Comparison of ENCODE assay signal across 19 cellular contexts in genomic region chr4:153507679-153508073, GRCh38. TPM values are rescaled to one million over a fixed set of nuclear protein-coding genes. Genes with fewer than 3 reads are reported as not detected.
DNase-seq lines count a peak whose midpoint lies in the region; ATAC-seq and TF ChIP-seq lines count a peak whose summit lies in the region.
"Had no signal": no experiment of that assay in that cellular context is flagged by ENCODE, and none has a peak within 500 bp of the region (broad histone marks: within the 10 kb centered on the region; RNA-seq: fewer than 3 reads in every experiment).

No MANE protein-coding gene starts in this region.

- no peaks in the 10 kb centered on the region for H3K9me2 ChIP-seq in OCI-LY7 (ENCODE audit: insufficient read depth, low read length)

- no peak overlapping the region for H3K27ac ChIP-seq in OCI-LY7 (ENCODE audit: low read depth, low read length, poor library complexity, severe bottlenecking)
- H3K27ac ChIP-seq in epithelial cell of prostate, result no peak overlapping the region
- H3K27ac ChIP-seq: WERI-Rb-1 had no signal

- H3K27me3 Mint-ChIP-seq in activated T-cell treated with anti-CD3 and anti-CD28 coated beads, Interleukin-2, amount 50 U/mL, for 72 hours (ENCODE audit: low read depth), result no peaks in the 10 kb centered on the region
- no peaks in the 10 kb centered on the region for H3K27me3 Mint-ChIP-seq in stimulated activated naive B cell treated with anti-CD40 and anti-IgM and Interleukin-4, amounts not matched to agents 10 μg/mL and 1 μg/mL and 100 μg/mL, for 72 hours
- H3K27me3 Mint-ChIP-seq in T-helper 2 cell treated with Interferon-gamma antibody and Interleukin-4, amounts not matched to agents 5 μg/mL and 100 μg/mL, for 36 hours (ENCODE audit: low read depth), result no peaks in the 10 kb centered on the region

- POLR2A ChIA-PET in OCI-LY7 (lab: Charles Lee), result no interaction called here

- intact Hi-C loops in OCI-LY7 (cut with micrococcal nuclease; ENCODE audit: unreplicated experiment), result no loop called here

- no peak overlapping the region for H3K4me3 Mint-ChIP-seq in activated T-cell treated with anti-CD3 and anti-CD28 coated beads, Interleukin-2, amount 50 U/mL, for 72 hours
- no peak overlapping the region for H3K4me3 Mint-ChIP-seq in stimulated activated naive B cell treated with anti-CD40 and anti-IgM and Interleukin-4, amounts not matched to agents 10 μg/mL and 1 μg/mL and 100 μg/mL, for 72 hours
- no peak overlapping the region for H3K4me3 Mint-ChIP-seq in T-helper 2 cell treated with Interferon-gamma antibody and Interleukin-4, amounts not matched to agents 5 μg/mL and 100 μg/mL, for 36 hours

- DNase-seq in activated T-cell treated with anti-CD3 and anti-CD28 coated beads, Interleukin-2, amount 50 U/mL, for 72 hours, result no peak
- no peak for DNase-seq in activated T-cell treated with anti-CD3 and anti-CD28 coated beads, Interleukin-2, amount 50 U/mL, for 48 hours
- DNase-seq in OCI-LY7 (ENCODE audit: low spot score), result no peak
- DNase-seq in epithelial cell of prostate (ENCODE audit: low read depth, low spot score), result peak; percentile 45
- DNase-seq in stimulated activated naive B cell treated with anti-CD40 and anti-IgM and Interleukin-4, amounts not matched to agents 10 μg/mL and 1 μg/mL and 100 μg/mL, for 72 hours, result no peak
- no peak for DNase-seq in T-helper 2 cell treated with Interferon-gamma antibody and Interleukin-4, amounts not matched to agents 5 μg/mL and 100 μg/mL, for 36 hours (ENCODE audit: low spot score)
- DNase-seq: activated CD8-positive, alpha-beta memory T cell treated with anti-CD3 and anti-CD28 coated beads, Interleukin-2, amount 50 U/mL, for 4 hours; COR-L47; cortex of kidney; GF-D8; Karpas-422; NCI-H1436 treated with DMSO at 0.1 percent for 48 hours; NCI-H446 treated with DMSO at 0.1 percent for 48 hours; posterior cingulate gyrus; substantia nigra; WERI-Rb-1 had no signal

- peaks cover 99% of the 10 kb centered on the region for H3K79me2 ChIP-seq in OCI-LY7 (ENCODE audit: insufficient read depth, low read depth, low read length)

- CTCF ChIA-PET in OCI-LY7 (lab: Charles Lee; ENCODE audit: unreplicated experiment), result no interaction called here

- peaks cover 95% of the 10 kb centered on the region for H3K36me3 ChIP-seq in OCI-LY7 (ENCODE audit: insufficient read depth, low read length)
- H3K36me3 ChIP-seq: WERI-Rb-1 had no signal

- peak overlapping the region; percentile 40 for H3K27ac Mint-ChIP-seq in activated T-cell treated with anti-CD3 and anti-CD28 coated beads, Interleukin-2, amount 50 U/mL, for 72 hours
- H3K27ac Mint-ChIP-seq in stimulated activated naive B cell treated with anti-CD40 and anti-IgM and Interleukin-4, amounts not matched to agents 10 μg/mL and 1 μg/mL and 100 μg/mL, for 72 hours, result peak overlapping the region; percentile 0
- no peak overlapping the region for H3K27ac Mint-ChIP-seq in T-helper 2 cell treated with Interferon-gamma antibody and Interleukin-4, amounts not matched to agents 5 μg/mL and 100 μg/mL, for 36 hours

- peaks cover 14 to 32% of the 10 kb centered on the region in 2 donors for H3K36me3 Mint-ChIP-seq in activated T-cell treated with anti-CD3 and anti-CD28 coated beads, Interleukin-2, amount 50 U/mL, for 72 hours (ENCODE audit: insufficient read depth in 2 of 2)
- H3K36me3 Mint-ChIP-seq in stimulated activated naive B cell treated with anti-CD40 and anti-IgM and Interleukin-4, amounts not matched to agents 10 μg/mL and 1 μg/mL and 100 μg/mL, for 72 hours, result peaks cover 24 to 63% of the 10 kb centered on the region in 2 donors
- peaks cover 61% of the 10 kb centered on the region for H3K36me3 Mint-ChIP-seq in T-helper 2 cell treated with Interferon-gamma antibody and Interleukin-4, amounts not matched to agents 5 μg/mL and 100 μg/mL, for 36 hours (ENCODE audit: low read depth)

- TSS peak; percentile 1 for BruUV-seq in OCI-LY7 (replicated peaks; lab: Mats Ljungman, UMichigan)

- peaks cover 48% of the 10 kb centered on the region for H4K20me1 ChIP-seq in OCI-LY7 (ENCODE audit: insufficient read depth, low read length)

- peaks cover 4% of the 10 kb centered on the region for H3K4me1 ChIP-seq in OCI-LY7 (ENCODE audit: insufficient read depth, low read length, poor library complexity, severe bottlenecking)

- H3K4me1 Mint-ChIP-seq in activated T-cell treated with anti-CD3 and anti-CD28 coated beads, Interleukin-2, amount 50 U/mL, for 72 hours (ENCODE audit: low read depth), result peaks cover 80% of the 10 kb centered on the region
- peaks cover 37 to 81% of the 10 kb centered on the region in 2 donors for H3K4me1 Mint-ChIP-seq in stimulated activated naive B cell treated with anti-CD40 and anti-IgM and Interleukin-4, amounts not matched to agents 10 μg/mL and 1 μg/mL and 100 μg/mL, for 72 hours
- H3K4me1 Mint-ChIP-seq in T-helper 2 cell treated with Interferon-gamma antibody and Interleukin-4, amounts not matched to agents 5 μg/mL and 100 μg/mL, for 36 hours (ENCODE audit: low read depth), result peaks cover 30% of the 10 kb centered on the region

- H2AFZ ChIP-seq in OCI-LY7 (ENCODE audit: low read length), result no peak overlapping the region

- H3K4me2 ChIP-seq in OCI-LY7 (ENCODE audit: low read length), result no peak overlapping the region

- ATAC-seq in activated T-cell treated with anti-CD3 and anti-CD28 coated beads, Interleukin-2, amount 50 U/mL, for 72 hours (replicated peaks in 1 of 2), result no peak
- ATAC-seq in stimulated activated naive B cell treated with anti-CD40 and anti-IgM and Interleukin-4, amounts not matched to agents 10 μg/mL and 1 μg/mL and 100 μg/mL, for 72 hours (replicated peaks), result no peak
- ATAC-seq in GM21737 (IDR thresholded peaks at IDR 0.05; ENCODE audit: unreplicated experiment) (no peak), HG03025 (IDR thresholded peaks at IDR 0.05; ENCODE audit: low FRiP score, unreplicated experiment) (no peak)
- ATAC-seq: Panc1 had no signal

- no peak for TF ChIP-seq CTCF in OCI-LY7 (conservative IDR thresholded peaks at IDR 0.05; ENCODE audit: low read length)

- H3K9me3 Mint-ChIP-seq in activated T-cell treated with anti-CD3 and anti-CD28 coated beads, Interleukin-2, amount 50 U/mL, for 72 hours, result peaks cover 0 to 3% of the 10 kb centered on the region in 2 donors
- peaks cover 0 to 4% of the 10 kb centered on the region in 2 donors for H3K9me3 Mint-ChIP-seq in stimulated activated naive B cell treated with anti-CD40 and anti-IgM and Interleukin-4, amounts not matched to agents 10 μg/mL and 1 μg/mL and 100 μg/mL, for 72 hours
- no peaks in the 10 kb centered on the region for H3K9me3 Mint-ChIP-seq in T-helper 2 cell treated with Interferon-gamma antibody and Interleukin-4, amounts not matched to agents 5 μg/mL and 100 μg/mL, for 36 hours

- no peaks in the 10 kb centered on the region for H3K9me3 ChIP-seq in OCI-LY7 (ENCODE audit: low read length)

- H3K4me3 ChIP-seq in OCI-LY7 (ENCODE audit: low read depth, low read length, poor library complexity, severe bottlenecking), result no peak overlapping the region

RNA-seq across cellular contexts. Expression of gene TMEM131L, which starts 41.5 kb away (rescaled TPM):
- total RNA-seq in activated T-cell treated with anti-CD3 and anti-CD28 coated beads, Interleukin-2, amount 50 U/mL, for 72 hours, result 10 to 100 TPM; 32.7 to 44.4 TPM
- 98.7 and 148 TPM in 2 replicates for total RNA-seq in OCI-LY7 (2014; rRNA removed; shearing (Covaris generic))
- total RNA-seq in OCI-LY7 (2022), result 133 and 169 TPM in 2 replicates
